Comparison of ENCODE assay signal across 27 cellular contexts in the genomic region with DNA sequence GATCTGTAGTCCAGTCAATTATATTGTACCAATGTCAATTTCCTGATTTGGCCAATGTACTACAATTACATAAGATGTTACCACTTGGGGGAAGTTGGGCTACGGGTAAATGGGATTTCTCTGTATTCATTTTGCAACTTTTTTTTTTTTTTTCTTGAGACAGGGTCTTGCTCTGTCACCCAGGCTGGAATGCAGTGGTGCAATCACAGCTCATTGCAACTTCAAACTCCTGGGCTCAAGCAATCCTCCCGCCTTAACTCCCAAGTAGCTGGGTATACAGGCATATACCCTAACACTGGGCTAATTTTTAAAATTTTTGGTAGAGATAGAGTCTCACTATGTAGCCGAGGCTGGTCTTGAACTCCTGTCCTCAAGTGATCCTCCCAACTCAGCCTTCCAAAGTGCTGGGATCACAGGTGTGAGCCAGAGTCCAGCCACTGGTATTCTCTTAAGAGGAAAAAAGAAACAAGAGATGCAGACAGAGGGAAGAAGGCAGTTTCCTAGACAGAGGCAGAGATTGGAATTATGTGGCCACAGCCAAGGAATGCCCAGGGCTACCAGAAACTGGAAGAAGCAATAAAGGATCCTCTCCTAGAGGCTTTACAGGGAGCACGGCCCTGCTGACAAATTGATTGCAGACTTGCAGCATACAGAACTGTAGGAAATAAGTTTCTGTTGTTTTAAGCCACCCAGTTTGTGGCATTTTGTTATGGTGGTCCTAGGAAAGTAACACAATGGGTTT. TPM values are rescaled to one million over a fixed set of nuclear protein-coding genes. Genes with fewer than 3 reads are reported as not detected.
DNase-seq lines count a peak whose midpoint lies in the region; ATAC-seq, FAIRE-seq and TF ChIP-seq lines count a peak whose summit lies in the region.
"Had no signal": no experiment of that assay in that cellular context is flagged by ENCODE, and none has a peak within 500 bp of the region (broad histone marks: within the 10 kb centered on the region; RNA-seq: fewer than 3 reads in every experiment).

No MANE protein-coding gene starts in this region.

- H3K27ac ChIP-seq in HCT116 (ENCODE audit: low read depth, low read length) (no peak overlapping the region), Panc1 (ENCODE audit: low read length) (no peak overlapping the region), keratinocyte (ENCODE audit: control insufficient read depth, insufficient read depth, low read length) (no peak overlapping the region), ovary (no peak overlapping the region), uterus (no peak overlapping the region), RWPE1 (no peak overlapping the region)
- H3K27ac ChIP-seq: dorsolateral prefrontal cortex, Peyer's patch, SK-N-MC, thoracic aorta had no signal

- CTCF ChIA-PET in HCT116 (lab: Charles Lee), result no interaction called here
- CTCF ChIA-PET in Panc1 (lab: Charles Lee), result interaction anchor here (0.7 kb wide), 2 partner anchors 94 to 151 kb away, joined by 4 to 18 read pairs; no protein-coding TSS in a partner anchor
- CTCF ChIA-PET in RWPE1 (lab: Yijun Ruan, JAX), result no interaction called here

- no peak overlapping the region for H3K4me3 Mint-ChIP-seq in CD14-positive monocyte
- H3K4me3 Mint-ChIP-seq: activated naive CD4-positive, alpha-beta T cell treated with anti-CD3 and anti-CD28 coated beads for 36 hours; activated T-cell treated with anti-CD3 and anti-CD28 coated beads, Interleukin-2, amount 50 U/mL, for 4 hours; CD4-positive, CD25-positive, alpha-beta regulatory T cell; memory B cell; stimulated activated naive B cell treated with anti-CD40 and anti-IgM and Interleukin-4, amounts not matched to agents 10 μg/mL and 1 μg/mL and 100 μg/mL, for 72 hours had no signal

- peak overlapping the region; percentile 41; the same call in 1 of the 2 replicates for H3K4me2 ChIP-seq in HCT116 (ENCODE audit: low read length)
- H3K4me2 ChIP-seq in keratinocyte (ENCODE audit: control insufficient read depth, extremely low read depth, insufficient read depth, low read depth, low read length), result no peak overlapping the region

- intact Hi-C loops in CD14-positive monocyte (cut with micrococcal nuclease) (no loop called here), HCT116 (cut with micrococcal nuclease) (no loop called here), Panc1 (cut with micrococcal nuclease; ENCODE audit: unreplicated experiment) (loop anchor here (5.0 kb wide), 1 partner anchor 154 kb away; no protein-coding TSS in a partner anchor), ovary (cut with DNase I) (no loop called here), uterus (cut with DNase I; ENCODE audit: low total_unique reads) (no loop called here)

- POLR2A ChIA-PET in HCT116 (lab: Charles Lee) (no interaction called here), Panc1 (lab: Charles Lee) (no interaction called here), RWPE1 (lab: Yijun Ruan, JAX; ENCODE audit: low non-redundant PET) (no interaction called here)

- dilution Hi-C loops in keratinocyte (cut with MboI; ENCODE audit: extremely low pct_ligation_motif_present, low sequenced_read_pairs), result no loop called here

- in situ Hi-C loops in Panc1 (cut with HindIII; ENCODE audit: low pct_unique_long_range_greater_than_20kb, low sequenced_read_pairs), result no loop called here

- H3K9ac ChIP-seq in HCT116 (ENCODE audit: low read length) (no peak overlapping the region), keratinocyte (ENCODE audit: control insufficient read depth, extremely low read depth, insufficient read depth, low read length) (no peak overlapping the region)

- DNase-seq in CD14-positive monocyte (ENCODE audit: low spot score) (no peak), HCT116 (ENCODE audit: low read depth, low spot score) (no peak), Panc1 (ENCODE audit: low read depth, low spot score) (no peak), keratinocyte (ENCODE audit: low read depth, low spot score) (no peak), ovary (no peak), uterus (no peak), RWPE1 (ENCODE audit: low spot score) (no peak)
- DNase-seq: ACHN; activated naive CD4-positive, alpha-beta T cell treated with anti-CD3 and anti-CD28 coated beads for 36 hours; activated T-cell treated with anti-CD3 and anti-CD28 coated beads, Interleukin-2, amount 50 U/mL, for 4 hours; aorta; CD4-positive, CD25-positive, alpha-beta regulatory T cell; central memory CD4-positive, alpha-beta T cell; dorsolateral prefrontal cortex; H7; Kasumi-1; naive thymus-derived CD4-positive, alpha-beta T cell; NCI-H1417; NCI-H69; Peyer's patch; stimulated activated naive B cell treated with anti-CD40 and anti-IgM and Interleukin-4, amounts not matched to agents 10 μg/mL and 1 μg/mL and 100 μg/mL, for 72 hours had no signal

- WGBS in ovary, 3 donors, result 94 to 98% (median 96%) methylated on average over 4 of the region's 4 CpGs

- H2AFZ ChIP-seq in HCT116 (ENCODE audit: low read depth, low read length, poor library complexity, severe bottlenecking), result no peak overlapping the region
- H2AFZ ChIP-seq in keratinocyte (ENCODE audit: control insufficient read depth, low read length), result no peak overlapping the region

- H3K36me3 ChIP-seq in HCT116 (ENCODE audit: control insufficient read depth in 1 of 2, insufficient read depth in 2 of 2, low read length in 2 of 2) (no peaks in the 10 kb centered on the region), Panc1 (ENCODE audit: control insufficient read depth, insufficient read depth, low read length) (no peaks in the 10 kb centered on the region), keratinocyte (ENCODE audit: control insufficient read depth in 2 of 2, extremely low read depth in 1 of 2, insufficient read depth in 2 of 2, low read length in 2 of 2) (no peaks in the 10 kb centered on the region), ovary (no peaks in the 10 kb centered on the region), uterus (no peaks in the 10 kb centered on the region)
- H3K36me3 ChIP-seq: Peyer's patch, thoracic aorta had no signal

- peaks cover 21 to 23% of the 10 kb centered on the region in 2 experiments for H3K4me1 ChIP-seq in HCT116 (ENCODE audit: control insufficient read depth in 1 of 2, insufficient read depth in 2 of 2, low read length in 2 of 2)
- H3K4me1 ChIP-seq in Panc1 (ENCODE audit: control insufficient read depth, insufficient read depth, low read length), result peaks cover 18% of the 10 kb centered on the region
- no peaks in the 10 kb centered on the region for H3K4me1 ChIP-seq in keratinocyte (ENCODE audit: control insufficient read depth, extremely low read depth, insufficient read depth, low read length)
- no peaks in the 10 kb centered on the region for H3K4me1 ChIP-seq in ovary (ENCODE audit: insufficient read depth)
- no peaks in the 10 kb centered on the region for H3K4me1 ChIP-seq in uterus
- H3K4me1 ChIP-seq: Peyer's patch had no signal

- no peaks in the 10 kb centered on the region for H3K27me3 Mint-ChIP-seq in CD14-positive monocyte (ENCODE audit: low read depth in 3 of 3)
- H3K27me3 Mint-ChIP-seq: CD4-positive, CD25-positive, alpha-beta regulatory T cell; memory B cell; naive thymus-derived CD4-positive, alpha-beta T cell; stimulated activated naive B cell treated with anti-CD40 and anti-IgM and Interleukin-4, amounts not matched to agents 10 μg/mL and 1 μg/mL and 100 μg/mL, for 72 hours had no signal

- TF ChIP-seq POLR2A in HCT116 (IDR thresholded peaks at IDR 0.05; ENCODE audit: borderline replicate concordance, extremely low read depth, insufficient read depth, insufficient read length) (no peak), ovary (IDR thresholded peaks at IDR 0.05) (no peak), uterus (IDR thresholded peaks at IDR 0.05) (no peak)

- no peaks in the 10 kb centered on the region for H3K79me2 ChIP-seq in HCT116 (ENCODE audit: insufficient read depth, low read length)
- H3K79me2 ChIP-seq in keratinocyte (ENCODE audit: control insufficient read depth, insufficient read depth, low read length), result no peaks in the 10 kb centered on the region

- peaks cover 0 to 13% (median 2%) of the 10 kb centered on the region in 7 donors for H3K9me3 Mint-ChIP-seq in CD14-positive monocyte
- H3K9me3 Mint-ChIP-seq: activated naive CD4-positive, alpha-beta T cell treated with anti-CD3 and anti-CD28 coated beads for 36 hours; activated T-cell treated with anti-CD3 and anti-CD28 coated beads, Interleukin-2, amount 50 U/mL, for 4 hours had no signal

- no peaks in the 10 kb centered on the region for H4K20me1 ChIP-seq in HCT116 (ENCODE audit: insufficient read depth)
- H4K20me1 ChIP-seq in keratinocyte (ENCODE audit: control insufficient read depth, extremely low read depth, insufficient read depth, low read length), result no peaks in the 10 kb centered on the region

- no peak overlapping the region for H3K4me3 ChIP-seq in HCT116 (replicated peaks in 1 of 2; ENCODE audit: low read depth in 1 of 2, low read length in 2 of 2)
- no peak overlapping the region for H3K4me3 ChIP-seq in Panc1 (ENCODE audit: low read depth in 2 of 2, low read length in 2 of 2)
- no peak overlapping the region for H3K4me3 ChIP-seq in keratinocyte (ENCODE audit: control insufficient read depth in 2 of 3, extremely low read depth in 1 of 3, insufficient read depth in 2 of 3, low read depth in 1 of 3, low read length in 3 of 3)
- H3K4me3 ChIP-seq in ovary, result no peak overlapping the region
- no peak overlapping the region for H3K4me3 ChIP-seq in uterus
- H3K4me3 ChIP-seq: dorsolateral prefrontal cortex, Peyer's patch, SK-N-MC, thoracic aorta had no signal

- H3K9me2 ChIP-seq in HCT116 (ENCODE audit: insufficient read depth), result no peaks in the 10 kb centered on the region

- peak overlapping the region in 5 of 7 donors; percentile 8 to 76 (median 12) for H3K27ac Mint-ChIP-seq in CD14-positive monocyte
- H3K27ac Mint-ChIP-seq: activated naive CD4-positive, alpha-beta T cell treated with anti-CD3 and anti-CD28 coated beads for 36 hours; CD4-positive, CD25-positive, alpha-beta regulatory T cell; memory B cell; stimulated activated naive B cell treated with anti-CD40 and anti-IgM and Interleukin-4, amounts not matched to agents 10 μg/mL and 1 μg/mL and 100 μg/mL, for 72 hours had no signal

- H3K9me3 ChIP-seq in HCT116 (ENCODE audit: control insufficient read depth in 1 of 2, insufficient read depth in 1 of 2, low read depth in 1 of 2, low read length in 2 of 2), result no peaks in the 10 kb centered on the region
- no peaks in the 10 kb centered on the region for H3K9me3 ChIP-seq in Panc1 (ENCODE audit: control insufficient read depth, insufficient read depth, low read depth, low read length)
- no peaks in the 10 kb centered on the region for H3K9me3 ChIP-seq in keratinocyte (ENCODE audit: control insufficient read depth, low read depth, low read length)
- H3K9me3 ChIP-seq in ovary, result no peaks in the 10 kb centered on the region
- no peaks in the 10 kb centered on the region for H3K9me3 ChIP-seq in uterus
- H3K9me3 ChIP-seq: Peyer's patch, thoracic aorta had no signal

- no peak for TF ChIP-seq CTCF in CD14-positive monocyte (IDR thresholded peaks at IDR 0.05)
- TF ChIP-seq CTCF in HCT116 (IDR thresholded peaks at IDR 0.05 in 2 of 3, conservative IDR thresholded peaks at IDR 0.05 in 1 of 3; ENCODE audit: borderline replicate concordance in 1 of 3, insufficient read depth in 1 of 3, low read depth in 2 of 3, low read length in 2 of 3), result no peak
- no peak for TF ChIP-seq CTCF in Panc1 (IDR thresholded peaks at IDR 0.05)
- TF ChIP-seq CTCF in keratinocyte (optimal IDR thresholded peaks at IDR 0.05 in 1 of 3, IDR thresholded peaks at IDR 0.05 in 1 of 3, conservative IDR thresholded peaks at IDR 0.05 in 1 of 3; ENCODE audit: extremely low read depth in 1 of 3, insufficient read depth in 2 of 3, low read length in 3 of 3), result no peak
- TF ChIP-seq CTCF in ovary (IDR thresholded peaks at IDR 0.05), result no peak
- TF ChIP-seq CTCF in uterus (IDR thresholded peaks at IDR 0.05), result no peak
- TF ChIP-seq CTCF in RWPE1 (conservative IDR thresholded peaks at IDR 0.05; ENCODE audit: low read depth), result no peak

- no peaks in the 10 kb centered on the region for H3K9me1 ChIP-seq in keratinocyte (ENCODE audit: control insufficient read depth, extremely low read depth, insufficient read depth, low read length)

- H3K27me3 ChIP-seq in HCT116 (ENCODE audit: insufficient read depth, low read length) (no peaks in the 10 kb centered on the region), Panc1 (ENCODE audit: control insufficient read depth, insufficient read depth, low read length) (no peaks in the 10 kb centered on the region), keratinocyte (ENCODE audit: control insufficient read depth, extremely low read depth, insufficient read depth, low read length) (no peaks in the 10 kb centered on the region), ovary (no peaks in the 10 kb centered on the region), uterus (no peaks in the 10 kb centered on the region)
- H3K27me3 ChIP-seq: dorsolateral prefrontal cortex, Peyer's patch had no signal

- peak; percentile 29 for FAIRE-seq in keratinocyte (lab: Jason Lieb, UNC)
- FAIRE-seq: HTR-8/SVneo had no signal

- RAD21 ChIA-PET in HCT116 (lab: Charles Lee; ENCODE audit: low non-redundant PET in 1 of 2, low total read pairs in 2 of 2, uncharacterized antibody in 2 of 2, unreplicated experiment in 2 of 2), result no interaction called here

- TF ChIP-seq EP300 in ovary (IDR thresholded peaks at IDR 0.05), result no peak

- peaks cover 9% of the 10 kb centered on the region for H3K4me1 Mint-ChIP-seq in CD14-positive monocyte

- TF ChIP-seq RAD21 in HCT116 (IDR thresholded peaks at IDR 0.05; ENCODE audit: low read depth), result no peak

- no TSS peak for BruUV-seq in HCT116 (replicated peaks; lab: Mats Ljungman, UMichigan)
- no TSS peak for BruUV-seq in Panc1 (replicated peaks; lab: Mats Ljungman, UMichigan)

- ATAC-seq in HCT116 (no peak), Panc1 (peak; percentile 55), HG02870 (IDR thresholded peaks at IDR 0.05; ENCODE audit: unreplicated experiment) (no peak)
- ATAC-seq: activated CD4-positive, CD25-positive, alpha-beta regulatory T cell treated with anti-CD3 and anti-CD28 coated beads, Interleukin-2, amount 50 U/mL, for 24 hours; activated T-cell treated with anti-CD3 and anti-CD28 coated beads, Interleukin-2, amount 50 U/mL, for 4 hours; naive thymus-derived CD4-positive, alpha-beta T cell; stimulated activated naive B cell treated with anti-CD40 and anti-IgM and Interleukin-4, amounts not matched to agents 10 μg/mL and 1 μg/mL and 100 μg/mL, for 72 hours had no signal

- H3K36me3 Mint-ChIP-seq in CD14-positive monocyte, result no peaks in the 10 kb centered on the region

RNA-seq across cellular contexts. Expression of a gene that starts 33.2 kb away (rescaled TPM):
- polyA plus RNA-seq in CD14-positive monocyte (1 to 10 TPM; 1.1 to 3.5 TPM), keratinocyte (17.0 to 57.4 TPM (median 40.6 TPM) in 3 replicates), ovary (10 to 100 TPM; 25.7 to 57.8 TPM)
- total RNA-seq in HCT116 (2021; ENCODE audit: unreplicated experiment) (55.4 TPM), Panc1 (2021; ENCODE audit: unreplicated experiment) (66.3 TPM), ovary (10 to 100 TPM; 45.8 to 89.8 (median 83.1) TPM), uterus (100 to 1,000 TPM in 1 of 4 donors, 10 to 100 TPM in 3; 18.2 to 286 (median 64.4) TPM)
- polyA plus RNA-seq in HCT116 (2012), result 11.5 and 16.3 TPM in 2 replicates
- polyA plus RNA-seq in Panc1 (2012; ENCODE audit: insufficient read length), result 23.9 TPM
- 43.5 TPM for polyA plus RNA-seq in keratinocyte (2011; ENCODE audit: low read depth)
- 21.9 and 30.4 TPM in 2 replicates for polyA plus RNA-seq in keratinocyte (2011; cell fraction: cytosol; rRNA removed)
- 20.9 and 33.7 TPM in 2 replicates for polyA plus RNA-seq in keratinocyte (2011; cell fraction: nucleus; rRNA removed)
- 12.6 and 15.8 TPM in 2 replicates for polyA plus RNA-seq in keratinocyte (2012; ENCODE audit: low replicate concordance)
- polyA minus RNA-seq in keratinocyte, result 19.1 to 31.6 TPM (median 22.7 TPM) in 3 replicates
- polyA minus RNA-seq in keratinocyte (2011; cell fraction: cytosol; rRNA and poly(A)+ RNA removed), result 9.2 TPM
- 11.2 and 22.6 TPM in 2 replicates for polyA minus RNA-seq in keratinocyte (2011; cell fraction: nucleus; rRNA and poly(A)+ RNA removed)
